13 cellular contexts compared by ENCODE assay signal in genomic region chr12:108367436-108367835, GRCh38. TPM values are rescaled to one million over a fixed set of nuclear protein-coding genes. Genes with fewer than 3 reads are reported as not detected.
DNase-seq lines count a peak whose midpoint lies in the region; ATAC-seq and TF ChIP-seq lines count a peak whose summit lies in the region.
"Had no signal": no experiment of that assay in that cellular context is flagged by ENCODE, and none has a peak within 500 bp of the region (broad histone marks: within the 10 kb centered on the region; RNA-seq: fewer than 3 reads in every experiment).

No MANE protein-coding gene starts in this region.

- TF ChIP-seq POLR2A in gastroesophageal sphincter (IDR thresholded peaks at IDR 0.05), result no peak

- peaks cover 0 to under 1% of the 10 kb centered on the region in 2 donors for H3K36me3 Mint-ChIP-seq in activated T-cell treated with anti-CD3 and anti-CD28 coated beads, Interleukin-2, amount 50 U/mL, for 72 hours (ENCODE audit: insufficient read depth in 2 of 2)

- TF ChIP-seq CTCF in gastroesophageal sphincter (IDR thresholded peaks at IDR 0.05), result no peak

- no peaks in the 10 kb centered on the region for H3K9me3 ChIP-seq in gastroesophageal sphincter

- DNase-seq in H4 (ENCODE audit: low spot score) (peak; percentile 25), SIG-M5 treated with dmso at 0.1 percent for 504 hours (lab: John Stamatoyannopoulos, UW; ENCODE audit: unreplicated experiment) (peak; percentile 84), stromal cell of bone marrow (ENCODE audit: low read depth) (peak; percentile 76), NCI-H1105 treated with DMSO at 0.1 percent for 48 hours (lab: John Stamatoyannopoulos, UW) (no peak)
- DNase-seq in activated T-cell treated with anti-CD3 and anti-CD28 coated beads, Interleukin-2, amount 50 U/mL, for 72 hours, result no peak
- DNase-seq in activated CD4-positive, alpha-beta T cell treated with anti-CD3 and anti-CD28 coated beads for 4 hours, result no peak
- DNase-seq: KG1; stimulated activated CD4-positive, alpha-beta T cell treated with anti-CD3 and anti-CD28 coated beads, Interleukin-2, amount 100 ng/mL, for 48 hours had no signal

- H3K4me3 Mint-ChIP-seq in activated T-cell treated with anti-CD3 and anti-CD28 coated beads, Interleukin-2, amount 50 U/mL, for 72 hours, result no peak overlapping the region
- H3K4me3 Mint-ChIP-seq: stimulated activated naive CD8-positive, alpha-beta T cell treated with anti-CD3 and anti-CD28 coated beads, Interleukin-15, Interleukin-2, amounts not matched to agents 100 ng/mL and 50 ng/mL, for 24 hours had no signal

- H3K27ac ChIP-seq in gastroesophageal sphincter, result no peak overlapping the region
- H3K27ac ChIP-seq: parathyroid adenoma, RWPE1 had no signal

- no peak for TF ChIP-seq EP300 in gastroesophageal sphincter (IDR thresholded peaks at IDR 0.05)

- H3K27me3 ChIP-seq in gastroesophageal sphincter, result no peaks in the 10 kb centered on the region

- H3K27me3 Mint-ChIP-seq in activated T-cell treated with anti-CD3 and anti-CD28 coated beads, Interleukin-2, amount 50 U/mL, for 72 hours (ENCODE audit: low read depth), result no peaks in the 10 kb centered on the region

- H3K9me3 Mint-ChIP-seq in activated T-cell treated with anti-CD3 and anti-CD28 coated beads, Interleukin-2, amount 50 U/mL, for 72 hours, result peaks cover under 1 to 6% of the 10 kb centered on the region in 2 donors

- no peaks in the 10 kb centered on the region for H3K36me3 ChIP-seq in gastroesophageal sphincter

- peaks cover 0 to 15% (median 0%) of the 10 kb centered on the region in 3 donors for H3K4me1 ChIP-seq in gastroesophageal sphincter
- H3K4me1 ChIP-seq: parathyroid adenoma had no signal

- H3K4me1 Mint-ChIP-seq in activated T-cell treated with anti-CD3 and anti-CD28 coated beads, Interleukin-2, amount 50 U/mL, for 72 hours (ENCODE audit: low read depth), result no peaks in the 10 kb centered on the region

- ATAC-seq in gastroesophageal sphincter, result peak; percentile 53
- ATAC-seq in activated T-cell treated with anti-CD3 and anti-CD28 coated beads, Interleukin-2, amount 50 U/mL, for 72 hours (replicated peaks in 1 of 2), result no peak

- no peak overlapping the region for H3K4me3 ChIP-seq in gastroesophageal sphincter

- 61 to 85% methylated on average over 2 to 3 of the region's 7 CpGs for WGBS in gastroesophageal sphincter (ENCODE audit: low coverage in 1 of 2), 2 donors

- H3K27ac Mint-ChIP-seq in activated T-cell treated with anti-CD3 and anti-CD28 coated beads, Interleukin-2, amount 50 U/mL, for 72 hours, result no peak overlapping the region
- H3K27ac Mint-ChIP-seq: stimulated activated naive CD8-positive, alpha-beta T cell treated with anti-CD3 and anti-CD28 coated beads, Interleukin-15, Interleukin-2, amounts not matched to agents 100 ng/mL and 50 ng/mL, for 24 hours had no signal

RNA-seq across cellular contexts. Expression of gene CMKLR1, which starts 28.3 kb away (rescaled TPM):
- 1.5 and 1.6 TPM in 2 replicates for total RNA-seq in H4 (2014; rRNA removed; shearing (Covaris generic))
- total RNA-seq in gastroesophageal sphincter, result 10 to 100 TPM in 3 of 4 donors, 1 to 10 TPM in 1; 9.7 to 25.4 (median 13.0) TPM
- total RNA-seq in activated T-cell treated with anti-CD3 and anti-CD28 coated beads, Interleukin-2, amount 50 U/mL, for 72 hours, result not detected
- total RNA-seq: lung microvascular endothelial cell had no signal

Comparison
In these comparisons a context has a peak if more than half of its experiments do, and no peak if none do; other contexts are left out.
1. DNase-seq: peak in H4 (single experiment), SIG-M5 treated with dmso at 0.1 percent for 504 hours (single experiment) and stromal cell of bone marrow (single experiment); none in activated T-cell treated with anti-CD3 and anti-CD28 coated beads, Interleukin-2, amount 50 U/mL, for 72 hours (0 of 2), activated CD4-positive, alpha-beta T cell treated with anti-CD3 and anti-CD28 coated beads for 4 hours (0 of 2) and NCI-H1105 treated with DMSO at 0.1 percent for 48 hours (single experiment).